Comparison of ENCODE assay signal across 10 cellular contexts in the genomic region with DNA sequence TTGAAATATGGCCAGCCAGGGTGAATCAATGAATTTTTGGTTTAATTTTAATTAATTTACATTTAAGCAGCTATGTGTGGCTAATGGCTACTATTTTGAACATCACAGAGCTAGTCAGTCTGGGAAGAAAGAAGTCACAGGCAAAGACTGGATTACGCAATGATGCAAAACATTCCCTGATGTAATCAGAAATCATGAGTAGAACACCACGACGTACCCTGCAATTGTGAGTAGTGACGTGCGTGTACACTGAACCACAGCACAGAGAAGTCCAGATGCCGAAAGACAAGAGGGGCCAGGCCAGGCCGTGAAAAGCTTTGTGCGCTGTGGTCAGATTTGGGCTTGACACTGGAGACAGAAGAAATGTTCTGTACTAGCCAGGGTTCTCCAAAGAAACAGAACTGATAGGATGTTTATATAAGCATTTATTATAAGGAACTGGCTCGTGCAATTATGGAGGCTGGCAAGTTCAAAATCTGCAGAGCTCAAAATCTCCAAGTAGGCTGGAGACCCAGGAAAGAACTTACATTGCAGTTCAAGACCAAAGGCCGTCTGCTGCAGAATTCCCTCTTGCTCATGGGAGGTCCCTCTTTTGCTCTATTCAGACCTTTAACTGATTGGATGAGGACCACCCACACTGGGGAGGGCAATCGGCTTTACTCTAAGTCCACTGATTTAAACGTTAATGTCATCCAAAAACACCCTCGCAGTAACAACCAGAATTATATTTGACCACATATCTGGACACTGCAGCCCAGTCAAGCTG. TPM values are rescaled to one million over a fixed set of nuclear protein-coding genes. Genes with fewer than 3 reads are reported as not detected.
DNase-seq lines count a peak whose midpoint lies in the region; ATAC-seq and TF ChIP-seq lines count a peak whose summit lies in the region.
"Had no signal": no experiment of that assay in that cellular context is flagged by ENCODE, and none has a peak within 500 bp of the region (broad histone marks: within the 10 kb centered on the region; RNA-seq: fewer than 3 reads in every experiment).

No MANE protein-coding gene starts in this region.

- in situ Hi-C loops in SK-MEL-5 (cut with HindIII; ENCODE audit: low pct_unique_long_range_greater_than_20kb, low sequenced_read_pairs): no loop called here

- H3K4me2 ChIP-seq in BLaER1 treated with 17β-estradiol and CSF1 and Interleukin-3, amounts not matched to agents 10 nM and 100 nM: peak overlapping the region in 9 of 11 experiments; percentile 28 to 98 (median 88); a peak in 17 of 22 replicates

- peaks cover 49 to 98% (median 86%) of the 10 kb centered on the region in 10 experiments for H3K4me1 ChIP-seq in BLaER1 treated with 17β-estradiol and CSF1 and Interleukin-3, amounts not matched to agents 10 nM and 100 nM
- H3K4me1 ChIP-seq in gastroesophageal sphincter: peaks cover 0 to 53% (median 13%) of the 10 kb centered on the region in 3 donors

- H3K4me3 ChIP-seq in BLaER1 treated with 17β-estradiol and CSF1 and Interleukin-3, amounts not matched to agents 10 nM and 100 nM: no peak overlapping the region
- no peak overlapping the region for H3K4me3 ChIP-seq in gastroesophageal sphincter

- ATAC-seq in gastroesophageal sphincter (peak; percentile 95), HG02852 (IDR thresholded peaks at IDR 0.05; ENCODE audit: unreplicated experiment) (no peak)
- ATAC-seq: activated T-cell treated with anti-CD3 and anti-CD28 coated beads, Interleukin-2, amount 50 U/mL, for 4 hours had no signal

- 35 to 64% methylated on average over 7 to 13 of the region's 13 CpGs for WGBS in gastroesophageal sphincter (ENCODE audit: low coverage in 1 of 2), 2 donors

- DNase-seq in SK-MEL-5 (ENCODE audit: low read depth, low spot score) (peak; percentile 46), posterior vena cava (ENCODE audit: low spot score) (peak; percentile 91), DMS 273 treated with DMSO at 0.1 percent for 48 hours (lab: John Stamatoyannopoulos, UW) (no peak), superior temporal gyrus (ENCODE audit: extremely low spot score) (no peak), pons (ENCODE audit: low spot score) (no peak)
- DNase-seq: activated T-cell treated with anti-CD3 and anti-CD28 coated beads, Interleukin-2, amount 50 U/mL, for 4 hours; Calu3 had no signal

- H3K9ac ChIP-seq in BLaER1 treated with 17β-estradiol and CSF1 and Interleukin-3, amounts not matched to agents 10 nM and 100 nM: peak overlapping the region in 2 of 11 experiments; percentile 10 to 25; a peak in 2 of 22 replicates

- intact Hi-C loops in posterior vena cava (cut with DNase I): loop anchor here in 1 of 2 donors (2.0 kb wide), 1 partner anchor 41 kb away; no protein-coding TSS in a partner anchor

- H3K27me3 ChIP-seq in BLaER1 treated with 17β-estradiol and CSF1 and Interleukin-3, amounts not matched to agents 10 nM and 100 nM: no peaks in the 10 kb centered on the region; a peak in 1 of 22 replicates
- no peaks in the 10 kb centered on the region for H3K27me3 ChIP-seq in gastroesophageal sphincter

- peaks cover 0 to 12% (median 0%) of the 10 kb centered on the region in 11 experiments; a peak in 5 of 22 replicates for H3K36me3 ChIP-seq in BLaER1 treated with 17β-estradiol and CSF1 and Interleukin-3, amounts not matched to agents 10 nM and 100 nM
- H3K36me3 ChIP-seq in gastroesophageal sphincter: no peaks in the 10 kb centered on the region

- no peak for TF ChIP-seq CTCF in gastroesophageal sphincter (IDR thresholded peaks at IDR 0.05)

- TF ChIP-seq EP300 in gastroesophageal sphincter (IDR thresholded peaks at IDR 0.05): peak; percentile 28

- no peak for TF ChIP-seq POLR2A in gastroesophageal sphincter (IDR thresholded peaks at IDR 0.05)

- no peaks in the 10 kb centered on the region for H4K20me1 ChIP-seq in BLaER1 treated with 17β-estradiol and CSF1 and Interleukin-3, amounts not matched to agents 10 nM and 100 nM

- 0 out of 22 replicates have a peak, but pooled peaks cover 0 to 6% (median 0%) of the 10 kb centered on the region in 11 experiments for H3K9me3 ChIP-seq in BLaER1 treated with 17β-estradiol and CSF1 and Interleukin-3, amounts not matched to agents 10 nM and 100 nM (replicated peaks in 1 of 11)
- H3K9me3 ChIP-seq in gastroesophageal sphincter: no peaks in the 10 kb centered on the region

- H3K27ac ChIP-seq in BLaER1 treated with 17β-estradiol and CSF1 and Interleukin-3, amounts not matched to agents 10 nM and 100 nM: peak overlapping the region in 4 of 11 experiments; percentile 2 to 65 (median 17); a peak in 6 of 22 replicates
- H3K27ac ChIP-seq in gastroesophageal sphincter: peak overlapping the region in 3 of 4 donors; percentile 42 to 75 (median 63)

RNA-seq across cellular contexts. Expression of gene SH3BP5, which starts 44.6 kb away (rescaled TPM):
- total RNA-seq in SK-MEL-5 (2014; rRNA removed; shearing (Covaris generic)): 48.2 and 49.3 TPM in 2 replicates
- polyA plus RNA-seq in SK-MEL-5 (2015; cell fraction: cytosol; rRNA removed): 83.2 and 101 TPM in 2 replicates
- polyA plus RNA-seq in SK-MEL-5 (2015; cell fraction: nucleus; rRNA removed): 57.7 and 70.2 TPM in 2 replicates
- total RNA-seq in gastroesophageal sphincter (10 to 100 TPM; 23.5 to 56.4 (median 35.0) TPM), posterior vena cava (100 to 1,000 TPM in 1 of 2 donors, 10 to 100 TPM in 1; 67.9 to 105 TPM)

Comparison
In these comparisons a context has a peak if more than half of its experiments do, and no peak if none do; other contexts are left out.
1. DNase-seq: peak in SK-MEL-5 (single experiment) and posterior vena cava (single experiment); none in DMS 273 treated with DMSO at 0.1 percent for 48 hours (single experiment), superior temporal gyrus (single experiment) and pons (single experiment).